8 cellular contexts compared by ENCODE assay signal in the genomic region with DNA sequence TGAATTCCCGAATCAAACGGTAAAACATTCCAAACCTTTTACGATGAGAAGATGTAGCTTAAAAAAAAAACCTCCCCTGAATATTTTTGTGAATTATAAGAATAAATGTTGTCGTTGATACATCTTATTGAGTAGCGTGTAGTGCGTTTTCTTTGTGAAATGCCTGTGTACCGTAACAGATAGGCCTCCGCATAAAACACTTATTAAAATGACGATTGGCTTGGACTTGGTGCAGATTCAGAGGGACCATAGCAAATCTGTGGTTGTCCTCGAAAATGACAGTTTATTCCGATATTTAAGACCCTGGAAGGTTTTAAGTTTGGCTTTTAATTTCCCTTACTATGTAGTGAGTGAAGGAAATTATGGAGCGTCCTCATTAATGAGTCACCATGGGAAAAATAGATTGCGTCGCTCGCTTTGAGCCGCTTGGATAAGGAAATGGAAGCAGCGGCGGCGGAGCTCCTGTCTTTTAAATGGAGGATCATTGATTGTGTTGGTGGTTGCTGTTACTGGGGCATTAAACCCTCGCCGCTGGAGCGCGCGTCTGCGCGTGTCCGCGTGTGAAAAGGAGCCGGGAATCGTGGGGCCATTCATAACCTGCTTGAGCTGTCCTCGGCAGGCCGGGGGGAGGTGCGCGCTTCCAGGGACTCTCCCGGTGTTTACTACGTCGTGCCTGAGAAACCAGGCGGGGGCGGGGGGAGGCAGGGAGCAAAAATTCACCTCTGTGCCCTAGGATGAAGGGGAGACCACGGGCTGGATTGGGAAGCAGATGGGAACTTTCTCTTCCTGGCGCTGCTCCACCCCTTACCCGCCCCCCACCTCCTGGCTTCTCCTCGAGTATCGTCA. TPM values are rescaled to one million over a fixed set of nuclear protein-coding genes. Genes with fewer than 3 reads are reported as not detected.
DNase-seq lines count a peak whose midpoint lies in the region; TF ChIP-seq lines count a peak whose summit lies in the region.

No MANE protein-coding gene starts in this region.

- peak overlapping the region; percentile 97 for H3K27ac ChIP-seq in neural cell (ENCODE audit: low read length)
- peak overlapping the region; percentile 95 for H3K27ac ChIP-seq in subcutaneous abdominal adipose tissue (ENCODE audit: low read depth, low read length)

- peak overlapping the region; percentile 98 for H3K4me3 ChIP-seq in neural cell (ENCODE audit: low read length)
- peak overlapping the region; percentile 83 to 98 (median 95) for H3K4me3 ChIP-seq in subcutaneous abdominal adipose tissue (ENCODE audit: low read depth in 1 of 5, low read length in 5 of 5)

- H3K9me3 ChIP-seq in neural cell (ENCODE audit: low read length) (no peaks in the 10 kb centered on the region), subcutaneous abdominal adipose tissue (ENCODE audit: control insufficient read depth in 5 of 5, low read length in 5 of 5) (no peaks in the 10 kb centered on the region)

- TF ChIP-seq CTCF in neural cell (IDR thresholded peaks at IDR 0.05; ENCODE audit: poor library complexity, severe bottlenecking): no peak

- no peak for TF ChIP-seq RAD21 in neural cell (conservative IDR thresholded peaks at IDR 0.05)

- H4K20me1 ChIP-seq in neural cell (ENCODE audit: insufficient read depth): no peaks in the 10 kb centered on the region

- TF ChIP-seq EP300 in neural cell (conservative IDR thresholded peaks at IDR 0.05; ENCODE audit: poor library complexity, severe bottlenecking): no peak

- no peaks in the 10 kb centered on the region for H3K27me3 ChIP-seq in neural cell (ENCODE audit: insufficient read depth, low read depth, low read length)
- H3K27me3 ChIP-seq in subcutaneous abdominal adipose tissue (ENCODE audit: control insufficient read depth in 5 of 5, insufficient read depth in 4 of 5, low read length in 5 of 5): no peaks in the 10 kb centered on the region

- no peaks in the 10 kb centered on the region for H3K9me2 ChIP-seq in neural cell (ENCODE audit: insufficient read depth, low read length)

- H3K9ac ChIP-seq in neural cell (ENCODE audit: low read length) (peak overlapping the region; percentile 89), subcutaneous abdominal adipose tissue (ENCODE audit: low read length in 5 of 5) (peak overlapping the region; percentile 78 to 97 (median 90))

- peak overlapping the region; percentile 97 for H3K4me2 ChIP-seq in neural cell (ENCODE audit: low read length)

- peaks cover 65% of the 10 kb centered on the region for H3K79me2 ChIP-seq in neural cell (replicated peaks; ENCODE audit: insufficient read depth, low read length)

- peaks cover 2 to 50% (median 47%) of the 10 kb centered on the region in 5 donors for H3K4me1 ChIP-seq in subcutaneous abdominal adipose tissue (ENCODE audit: control insufficient read depth in 5 of 5, insufficient read depth in 5 of 5, low read length in 5 of 5)

- H2AFZ ChIP-seq in neural cell (ENCODE audit: low read depth, low read length): peak overlapping the region; percentile 34

- DNase-seq in DMS114 treated with DMSO at 0.1 percent for 48 hours (lab: John Stamatoyannopoulos, UW; ENCODE audit: unreplicated experiment) (peak; percentile 85), LoVo (ENCODE audit: low spot score) (peak; percentile 82), RKO (ENCODE audit: low spot score) (peak; percentile 92), activated gamma-delta T cell (lab: John Stamatoyannopoulos, UW) (peak; percentile 58), fibroblast of the conjunctiva (ENCODE audit: low read depth) (peak; percentile 44), GM19240 (ENCODE audit: insufficient read length, low spot score) (no peak)

- no peaks in the 10 kb centered on the region for H3K36me3 ChIP-seq in neural cell (ENCODE audit: insufficient read depth, low read length)
- no peaks in the 10 kb centered on the region for H3K36me3 ChIP-seq in subcutaneous abdominal adipose tissue (ENCODE audit: control insufficient read depth in 5 of 5, insufficient read depth in 5 of 5, low read length in 5 of 5)

- peaks cover 10% of the 10 kb centered on the region for H3F3A ChIP-seq in neural cell (ENCODE audit: insufficient read depth, low read length, poor library complexity, severe bottlenecking)

TF ChIP-seq in neural cell, 6 proteins besides CTCF, POLR2A, EP300 and RAD21:
- TF ChIP-seq SMC3 (conservative IDR thresholded peaks at IDR 0.05; ENCODE audit: poor library complexity): no peak
- TF ChIP-seq TAF1 (IDR thresholded peaks at IDR 0.05; ENCODE audit: low read depth): peak; percentile 63
- TF ChIP-seq, protein P1, sequence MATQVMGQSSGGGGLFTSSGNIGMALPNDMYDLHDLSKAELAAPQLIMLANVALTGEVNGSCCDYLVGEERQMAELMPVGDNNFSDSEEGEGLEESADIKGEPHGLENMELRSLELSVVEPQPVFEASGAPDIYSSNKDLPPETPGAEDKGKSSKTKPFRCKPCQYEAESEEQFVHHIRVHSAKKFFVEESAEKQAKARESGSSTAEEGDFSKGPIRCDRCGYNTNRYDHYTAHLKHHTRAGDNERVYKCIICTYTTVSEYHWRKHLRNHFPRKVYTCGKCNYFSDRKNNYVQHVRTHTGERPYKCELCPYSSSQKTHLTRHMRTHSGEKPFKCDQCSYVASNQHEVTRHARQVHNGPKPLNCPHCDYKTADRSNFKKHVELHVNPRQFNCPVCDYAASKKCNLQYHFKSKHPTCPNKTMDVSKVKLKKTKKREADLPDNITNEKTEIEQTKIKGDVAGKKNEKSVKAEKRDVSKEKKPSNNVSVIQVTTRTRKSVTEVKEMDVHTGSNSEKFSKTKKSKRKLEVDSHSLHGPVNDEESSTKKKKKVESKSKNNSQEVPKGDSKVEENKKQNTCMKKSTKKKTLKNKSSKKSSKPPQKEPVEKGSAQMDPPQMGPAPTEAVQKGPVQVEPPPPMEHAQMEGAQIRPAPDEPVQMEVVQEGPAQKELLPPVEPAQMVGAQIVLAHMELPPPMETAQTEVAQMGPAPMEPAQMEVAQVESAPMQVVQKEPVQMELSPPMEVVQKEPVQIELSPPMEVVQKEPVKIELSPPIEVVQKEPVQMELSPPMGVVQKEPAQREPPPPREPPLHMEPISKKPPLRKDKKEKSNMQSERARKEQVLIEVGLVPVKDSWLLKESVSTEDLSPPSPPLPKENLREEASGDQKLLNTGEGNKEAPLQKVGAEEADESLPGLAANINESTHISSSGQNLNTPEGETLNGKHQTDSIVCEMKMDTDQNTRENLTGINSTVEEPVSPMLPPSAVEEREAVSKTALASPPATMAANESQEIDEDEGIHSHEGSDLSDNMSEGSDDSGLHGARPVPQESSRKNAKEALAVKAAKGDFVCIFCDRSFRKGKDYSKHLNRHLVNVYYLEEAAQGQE (IDR thresholded peaks at IDR 0.05; ENCODE audit: borderline replicate concordance): peak; percentile 99
- TF ChIP-seq POLR2AphosphoS5 (IDR thresholded peaks at IDR 0.05): peak; percentile 81
- no peak for TF ChIP-seq EZH2 (IDR thresholded peaks at IDR 0.05; ENCODE audit: borderline replicate concordance, insufficient read depth, low read length, poor library complexity, severe bottlenecking)
- no peak for TF ChIP-seq MXI1 (conservative IDR thresholded peaks at IDR 0.05; ENCODE audit: poor library complexity, severe bottlenecking)

RNA-seq across cellular contexts. Expression of a gene that starts 1.6 kb away (rescaled TPM):
- 7.1 and 11.3 TPM in 2 replicates for polyA plus RNA-seq in neural cell
- polyA minus RNA-seq in neural cell: 92.5 and 106 TPM in 2 replicates

RNA-seq across cellular contexts. Expression of a gene that starts 41.7 kb away (rescaled TPM):
- polyA plus RNA-seq in neural cell: 3.9 and 6.1 TPM in 2 replicates
- 1.6 and 1.7 TPM in 2 replicates for polyA minus RNA-seq in neural cell
